In the genomic region with DNA sequence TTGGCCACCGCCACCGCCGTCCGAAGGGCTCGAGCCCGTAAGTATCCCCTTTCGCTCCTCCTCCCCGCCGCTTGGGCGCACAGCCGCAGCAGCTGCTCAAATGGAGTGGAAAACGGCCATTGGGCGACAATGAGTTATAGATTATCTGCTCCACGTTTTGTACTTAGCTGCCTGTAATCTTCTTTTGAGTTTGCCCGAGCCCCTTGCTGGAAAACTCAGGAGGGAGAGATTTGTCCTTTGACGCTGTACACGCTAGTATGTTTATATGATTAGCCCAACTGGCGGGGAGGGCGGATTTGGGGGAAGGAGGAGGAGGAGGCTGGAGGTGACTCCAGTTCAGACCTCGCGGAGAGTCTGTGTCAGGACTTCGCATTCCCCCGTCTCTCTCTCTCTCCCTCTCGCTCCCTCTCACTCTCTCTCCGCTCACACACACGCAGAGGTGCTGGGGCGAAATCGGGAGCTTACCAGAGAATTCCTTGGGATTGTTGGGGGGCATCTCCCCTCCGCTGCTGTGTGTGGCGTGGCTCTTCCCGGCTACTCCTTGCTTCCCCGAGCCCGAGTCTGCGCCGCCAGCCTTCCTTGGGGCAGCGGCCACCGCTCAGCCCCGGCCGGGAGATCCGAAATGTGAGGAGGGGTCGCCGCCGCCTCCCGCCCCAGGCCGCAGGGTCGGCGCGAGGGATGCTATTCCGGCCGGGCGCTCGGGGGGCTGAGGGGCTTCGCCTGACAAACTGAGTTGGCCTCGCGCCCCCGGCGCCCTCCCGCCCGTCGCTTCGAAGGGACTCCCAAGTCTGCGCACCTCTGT, we compare ENCODE assay signal across 1 cellular context.
TF ChIP-seq lines count a peak whose summit lies in the region.

No MANE protein-coding gene starts in this region.

TF ChIP-seq in HEK293, 187 proteins besides CTCF, POLR2A, EP300 and RAD21 (continued from another document and continues in another):
- TF ChIP-seq, protein P1, sequence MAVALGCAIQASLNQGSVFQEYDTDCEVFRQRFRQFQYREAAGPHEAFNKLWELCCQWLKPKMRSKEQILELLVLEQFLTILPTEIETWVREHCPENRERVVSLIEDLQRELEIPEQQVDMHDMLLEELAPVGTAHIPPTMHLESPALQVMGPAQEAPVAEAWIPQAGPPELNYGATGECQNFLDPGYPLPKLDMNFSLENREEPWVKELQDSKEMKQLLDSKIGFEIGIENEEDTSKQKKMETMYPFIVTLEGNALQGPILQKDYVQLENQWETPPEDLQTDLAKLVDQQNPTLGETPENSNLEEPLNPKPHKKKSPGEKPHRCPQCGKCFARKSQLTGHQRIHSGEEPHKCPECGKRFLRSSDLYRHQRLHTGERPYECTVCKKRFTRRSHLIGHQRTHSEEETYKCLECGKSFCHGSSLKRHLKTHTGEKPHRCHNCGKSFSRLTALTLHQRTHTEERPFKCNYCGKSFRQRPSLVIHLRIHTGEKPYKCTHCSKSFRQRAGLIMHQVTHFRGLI (tag by site-specific recombination; IDR thresholded peaks at IDR 0.05), result peak; percentile 84
- TF ChIP-seq ZSCAN23 (tag by site-specific recombination; IDR thresholded peaks at IDR 0.05) (peak; percentile 30; the same call in 1 of the 2 replicates), ZFP69B (tag by site-specific recombination; IDR thresholded peaks at IDR 0.05) (peak; percentile 31; the same call in 1 of the 2 replicates), ZNF37A (tag by site-specific recombination; IDR thresholded peaks at IDR 0.05) (no peak), KLF10 (tag by site-specific recombination; IDR thresholded peaks at IDR 0.05) (peak; percentile 52; the same call in 1 of the 2 replicates), BCL11B (tag by site-specific recombination; IDR thresholded peaks at IDR 0.05; ENCODE audit: low read depth) (peak; percentile 51; the same call in 1 of the 2 replicates), ZNF624 (tag by site-specific recombination; IDR thresholded peaks at IDR 0.05) (no peak), TCF7L2 (IDR thresholded peaks at IDR 0.05; ENCODE audit: borderline replicate concordance, low read depth, low read length) (no peak), ZXDB (tag by site-specific recombination; IDR thresholded peaks at IDR 0.05) (peak; percentile 90), ZNF175 (tag by site-specific recombination; IDR thresholded peaks at IDR 0.05) (no peak), OSR2 (tag by site-specific recombination; IDR thresholded peaks at IDR 0.05) (no peak; the same call in 1 of the 2 replicates), ZFP41 (tag by site-specific recombination; IDR thresholded peaks at IDR 0.05; ENCODE audit: borderline replicate concordance) (no peak), KLF8 (tag by site-specific recombination; IDR thresholded peaks at IDR 0.05) (peak; percentile 89), ZNF843 (tag by site-specific recombination; IDR thresholded peaks at IDR 0.05) (peak; percentile 70; the same call in 1 of the 2 replicates), ZNF830 (tag by site-specific recombination; IDR thresholded peaks at IDR 0.05; ENCODE audit: low read depth) (no peak), ZNF416 (tag by site-specific recombination; IDR thresholded peaks at IDR 0.05) (no peak), BCL11A (tag by site-specific recombination; IDR thresholded peaks at IDR 0.05; ENCODE audit: low read depth) (peak; percentile 74), ZNF433 (tag by site-specific recombination; IDR thresholded peaks at IDR 0.05; ENCODE audit: low read depth) (no peak), ZNF623 (tag by site-specific recombination; IDR thresholded peaks at IDR 0.05) (peak; percentile 33), ZNF10 (tag by site-specific recombination; IDR thresholded peaks at IDR 0.05) (no peak), SP3 (tag by site-specific recombination; IDR thresholded peaks at IDR 0.05) (peak; percentile 63), ZNF221 (tag by site-specific recombination; IDR thresholded peaks at IDR 0.05; ENCODE audit: borderline replicate concordance) (no peak), ZNF677 (tag by site-specific recombination; IDR thresholded peaks at IDR 0.05) (no peak), ZNF664 (tag by site-specific recombination; IDR thresholded peaks at IDR 0.05) (no peak), WT1 (tag by site-specific recombination; IDR thresholded peaks at IDR 0.05) (no peak; the same call in none of the 2 replicates), ZBTB1 (tag by site-specific recombination; IDR thresholded peaks at IDR 0.05) (no peak), ZNF140 (tag by site-specific recombination; IDR thresholded peaks at IDR 0.05) (0 out of 2 replicates have a peak, but pooled peaks have one; percentile 33), ZNF747 (tag by site-specific recombination; IDR thresholded peaks at IDR 0.05) (no peak), ZNF561 (tag by site-specific recombination; IDR thresholded peaks at IDR 0.05; ENCODE audit: borderline replicate concordance) (peak; percentile 55; the same call in 1 of the 2 replicates), ZNF169 (tag by site-specific recombination; IDR thresholded peaks at IDR 0.05) (no peak), ZBTB8A (tag by site-specific recombination; IDR thresholded peaks at IDR 0.05) (peak; percentile 87), ZNF530 (tag by site-specific recombination; IDR thresholded peaks at IDR 0.05; ENCODE audit: low read depth) (no peak), ZNF391 (tag by site-specific recombination; IDR thresholded peaks at IDR 0.05; ENCODE audit: borderline replicate concordance, low read depth) (peak; percentile 76; the same call in 1 of the 2 replicates)
- TF ChIP-seq, protein P2, sequence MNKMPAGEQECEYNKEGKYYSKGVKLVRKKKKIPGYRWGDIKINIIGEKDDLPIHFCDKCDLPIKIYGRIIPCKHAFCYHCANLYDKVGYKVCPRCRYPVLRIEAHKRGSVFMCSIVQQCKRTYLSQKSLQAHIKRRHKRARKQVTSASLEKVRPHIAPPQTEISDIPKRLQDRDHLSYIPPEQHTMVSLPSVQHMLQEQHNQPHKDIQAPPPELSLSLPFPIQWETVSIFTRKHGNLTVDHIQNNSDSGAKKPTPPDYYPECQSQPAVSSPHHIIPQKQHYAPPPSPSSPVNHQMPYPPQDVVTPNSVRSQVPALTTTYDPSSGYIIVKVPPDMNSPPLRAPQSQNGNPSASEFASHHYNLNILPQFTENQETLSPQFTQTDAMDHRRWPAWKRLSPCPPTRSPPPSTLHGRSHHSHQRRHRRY (tag by site-specific recombination; IDR thresholded peaks at IDR 0.05), result no peak
- TF ChIP-seq, protein P3, sequence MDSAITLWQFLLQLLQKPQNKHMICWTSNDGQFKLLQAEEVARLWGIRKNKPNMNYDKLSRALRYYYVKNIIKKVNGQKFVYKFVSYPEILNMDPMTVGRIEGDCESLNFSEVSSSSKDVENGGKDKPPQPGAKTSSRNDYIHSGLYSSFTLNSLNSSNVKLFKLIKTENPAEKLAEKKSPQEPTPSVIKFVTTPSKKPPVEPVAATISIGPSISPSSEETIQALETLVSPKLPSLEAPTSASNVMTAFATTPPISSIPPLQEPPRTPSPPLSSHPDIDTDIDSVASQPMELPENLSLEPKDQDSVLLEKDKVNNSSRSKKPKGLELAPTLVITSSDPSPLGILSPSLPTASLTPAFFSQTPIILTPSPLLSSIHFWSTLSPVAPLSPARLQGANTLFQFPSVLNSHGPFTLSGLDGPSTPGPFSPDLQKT (IDR thresholded peaks at IDR 0.05; ENCODE audit: borderline replicate concordance, low read depth, low read length), result no peak
- TF ChIP-seq, protein P4, sequence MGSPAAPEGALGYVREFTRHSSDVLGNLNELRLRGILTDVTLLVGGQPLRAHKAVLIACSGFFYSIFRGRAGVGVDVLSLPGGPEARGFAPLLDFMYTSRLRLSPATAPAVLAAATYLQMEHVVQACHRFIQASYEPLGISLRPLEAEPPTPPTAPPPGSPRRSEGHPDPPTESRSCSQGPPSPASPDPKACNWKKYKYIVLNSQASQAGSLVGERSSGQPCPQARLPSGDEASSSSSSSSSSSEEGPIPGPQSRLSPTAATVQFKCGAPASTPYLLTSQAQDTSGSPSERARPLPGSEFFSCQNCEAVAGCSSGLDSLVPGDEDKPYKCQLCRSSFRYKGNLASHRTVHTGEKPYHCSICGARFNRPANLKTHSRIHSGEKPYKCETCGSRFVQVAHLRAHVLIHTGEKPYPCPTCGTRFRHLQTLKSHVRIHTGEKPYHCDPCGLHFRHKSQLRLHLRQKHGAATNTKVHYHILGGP (tag by site-specific recombination; IDR thresholded peaks at IDR 0.05), result no peak
- TF ChIP-seq, protein P5, sequence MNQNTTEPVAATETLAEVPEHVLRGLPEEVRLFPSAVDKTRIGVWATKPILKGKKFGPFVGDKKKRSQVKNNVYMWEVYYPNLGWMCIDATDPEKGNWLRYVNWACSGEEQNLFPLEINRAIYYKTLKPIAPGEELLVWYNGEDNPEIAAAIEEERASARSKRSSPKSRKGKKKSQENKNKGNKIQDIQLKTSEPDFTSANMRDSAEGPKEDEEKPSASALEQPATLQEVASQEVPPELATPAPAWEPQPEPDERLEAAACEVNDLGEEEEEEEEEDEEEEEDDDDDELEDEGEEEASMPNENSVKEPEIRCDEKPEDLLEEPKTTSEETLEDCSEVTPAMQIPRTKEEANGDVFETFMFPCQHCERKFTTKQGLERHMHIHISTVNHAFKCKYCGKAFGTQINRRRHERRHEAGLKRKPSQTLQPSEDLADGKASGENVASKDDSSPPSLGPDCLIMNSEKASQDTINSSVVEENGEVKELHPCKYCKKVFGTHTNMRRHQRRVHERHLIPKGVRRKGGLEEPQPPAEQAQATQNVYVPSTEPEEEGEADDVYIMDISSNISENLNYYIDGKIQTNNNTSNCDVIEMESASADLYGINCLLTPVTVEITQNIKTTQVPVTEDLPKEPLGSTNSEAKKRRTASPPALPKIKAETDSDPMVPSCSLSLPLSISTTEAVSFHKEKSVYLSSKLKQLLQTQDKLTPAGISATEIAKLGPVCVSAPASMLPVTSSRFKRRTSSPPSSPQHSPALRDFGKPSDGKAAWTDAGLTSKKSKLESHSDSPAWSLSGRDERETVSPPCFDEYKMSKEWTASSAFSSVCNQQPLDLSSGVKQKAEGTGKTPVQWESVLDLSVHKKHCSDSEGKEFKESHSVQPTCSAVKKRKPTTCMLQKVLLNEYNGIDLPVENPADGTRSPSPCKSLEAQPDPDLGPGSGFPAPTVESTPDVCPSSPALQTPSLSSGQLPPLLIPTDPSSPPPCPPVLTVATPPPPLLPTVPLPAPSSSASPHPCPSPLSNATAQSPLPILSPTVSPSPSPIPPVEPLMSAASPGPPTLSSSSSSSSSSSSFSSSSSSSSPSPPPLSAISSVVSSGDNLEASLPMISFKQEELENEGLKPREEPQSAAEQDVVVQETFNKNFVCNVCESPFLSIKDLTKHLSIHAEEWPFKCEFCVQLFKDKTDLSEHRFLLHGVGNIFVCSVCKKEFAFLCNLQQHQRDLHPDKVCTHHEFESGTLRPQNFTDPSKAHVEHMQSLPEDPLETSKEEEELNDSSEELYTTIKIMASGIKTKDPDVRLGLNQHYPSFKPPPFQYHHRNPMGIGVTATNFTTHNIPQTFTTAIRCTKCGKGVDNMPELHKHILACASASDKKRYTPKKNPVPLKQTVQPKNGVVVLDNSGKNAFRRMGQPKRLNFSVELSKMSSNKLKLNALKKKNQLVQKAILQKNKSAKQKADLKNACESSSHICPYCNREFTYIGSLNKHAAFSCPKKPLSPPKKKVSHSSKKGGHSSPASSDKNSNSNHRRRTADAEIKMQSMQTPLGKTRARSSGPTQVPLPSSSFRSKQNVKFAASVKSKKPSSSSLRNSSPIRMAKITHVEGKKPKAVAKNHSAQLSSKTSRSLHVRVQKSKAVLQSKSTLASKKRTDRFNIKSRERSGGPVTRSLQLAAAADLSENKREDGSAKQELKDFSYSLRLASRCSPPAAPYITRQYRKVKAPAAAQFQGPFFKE (tag by site-specific recombination; IDR thresholded peaks at IDR 0.05; ENCODE audit: borderline replicate concordance), result no peak; the same call in 1 of the 2 replicates
- TF ChIP-seq, protein P6, sequence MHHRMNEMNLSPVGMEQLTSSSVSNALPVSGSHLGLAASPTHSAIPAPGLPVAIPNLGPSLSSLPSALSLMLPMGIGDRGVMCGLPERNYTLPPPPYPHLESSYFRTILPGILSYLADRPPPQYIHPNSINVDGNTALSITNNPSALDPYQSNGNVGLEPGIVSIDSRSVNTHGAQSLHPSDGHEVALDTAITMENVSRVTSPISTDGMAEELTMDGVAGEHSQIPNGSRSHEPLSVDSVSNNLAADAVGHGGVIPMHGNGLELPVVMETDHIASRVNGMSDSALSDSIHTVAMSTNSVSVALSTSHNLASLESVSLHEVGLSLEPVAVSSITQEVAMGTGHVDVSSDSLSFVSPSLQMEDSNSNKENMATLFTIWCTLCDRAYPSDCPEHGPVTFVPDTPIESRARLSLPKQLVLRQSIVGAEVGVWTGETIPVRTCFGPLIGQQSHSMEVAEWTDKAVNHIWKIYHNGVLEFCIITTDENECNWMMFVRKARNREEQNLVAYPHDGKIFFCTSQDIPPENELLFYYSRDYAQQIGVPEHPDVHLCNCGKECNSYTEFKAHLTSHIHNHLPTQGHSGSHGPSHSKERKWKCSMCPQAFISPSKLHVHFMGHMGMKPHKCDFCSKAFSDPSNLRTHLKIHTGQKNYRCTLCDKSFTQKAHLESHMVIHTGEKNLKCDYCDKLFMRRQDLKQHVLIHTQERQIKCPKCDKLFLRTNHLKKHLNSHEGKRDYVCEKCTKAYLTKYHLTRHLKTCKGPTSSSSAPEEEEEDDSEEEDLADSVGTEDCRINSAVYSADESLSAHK (tag by site-specific recombination; IDR thresholded peaks at IDR 0.05), result peak; percentile 58; the same call in 1 of the 2 replicates
- TF ChIP-seq, protein P7, sequence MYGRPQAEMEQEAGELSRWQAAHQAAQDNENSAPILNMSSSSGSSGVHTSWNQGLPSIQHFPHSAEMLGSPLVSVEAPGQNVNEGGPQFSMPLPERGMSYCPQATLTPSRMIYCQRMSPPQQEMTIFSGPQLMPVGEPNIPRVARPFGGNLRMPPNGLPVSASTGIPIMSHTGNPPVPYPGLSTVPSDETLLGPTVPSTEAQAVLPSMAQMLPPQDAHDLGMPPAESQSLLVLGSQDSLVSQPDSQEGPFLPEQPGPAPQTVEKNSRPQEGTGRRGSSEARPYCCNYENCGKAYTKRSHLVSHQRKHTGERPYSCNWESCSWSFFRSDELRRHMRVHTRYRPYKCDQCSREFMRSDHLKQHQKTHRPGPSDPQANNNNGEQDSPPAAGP (tag by site-specific recombination; IDR thresholded peaks at IDR 0.05), result peak; percentile 64
- TF ChIP-seq, protein P8, sequence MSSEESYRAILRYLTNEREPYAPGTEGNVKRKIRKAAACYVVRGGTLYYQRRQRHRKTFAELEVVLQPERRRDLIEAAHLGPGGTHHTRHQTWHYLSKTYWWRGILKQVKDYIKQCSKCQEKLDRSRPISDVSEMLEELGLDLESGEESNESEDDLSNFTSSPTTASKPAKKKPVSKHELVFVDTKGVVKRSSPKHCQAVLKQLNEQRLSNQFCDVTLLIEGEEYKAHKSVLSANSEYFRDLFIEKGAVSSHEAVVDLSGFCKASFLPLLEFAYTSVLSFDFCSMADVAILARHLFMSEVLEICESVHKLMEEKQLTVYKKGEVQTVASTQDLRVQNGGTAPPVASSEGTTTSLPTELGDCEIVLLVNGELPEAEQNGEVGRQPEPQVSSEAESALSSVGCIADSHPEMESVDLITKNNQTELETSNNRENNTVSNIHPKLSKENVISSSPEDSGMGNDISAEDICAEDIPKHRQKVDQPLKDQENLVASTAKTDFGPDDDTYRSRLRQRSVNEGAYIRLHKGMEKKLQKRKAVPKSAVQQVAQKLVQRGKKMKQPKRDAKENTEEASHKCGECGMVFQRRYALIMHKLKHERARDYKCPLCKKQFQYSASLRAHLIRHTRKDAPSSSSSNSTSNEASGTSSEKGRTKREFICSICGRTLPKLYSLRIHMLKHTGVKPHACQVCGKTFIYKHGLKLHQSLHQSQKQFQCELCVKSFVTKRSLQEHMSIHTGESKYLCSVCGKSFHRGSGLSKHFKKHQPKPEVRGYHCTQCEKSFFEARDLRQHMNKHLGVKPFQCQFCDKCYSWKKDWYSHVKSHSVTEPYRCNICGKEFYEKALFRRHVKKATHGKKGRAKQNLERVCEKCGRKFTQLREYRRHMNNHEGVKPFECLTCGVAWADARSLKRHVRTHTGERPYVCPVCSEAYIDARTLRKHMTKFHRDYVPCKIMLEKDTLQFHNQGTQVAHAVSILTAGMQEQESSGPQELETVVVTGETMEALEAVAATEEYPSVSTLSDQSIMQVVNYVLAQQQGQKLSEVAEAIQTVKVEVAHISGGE (tag by site-specific recombination; conservative IDR thresholded peaks at IDR 0.05; ENCODE audit: low read depth), result no peak; the same call in 1 of the 2 replicates
